Comparison of ENCODE assay signal across 10 cellular contexts in the genomic region with DNA sequence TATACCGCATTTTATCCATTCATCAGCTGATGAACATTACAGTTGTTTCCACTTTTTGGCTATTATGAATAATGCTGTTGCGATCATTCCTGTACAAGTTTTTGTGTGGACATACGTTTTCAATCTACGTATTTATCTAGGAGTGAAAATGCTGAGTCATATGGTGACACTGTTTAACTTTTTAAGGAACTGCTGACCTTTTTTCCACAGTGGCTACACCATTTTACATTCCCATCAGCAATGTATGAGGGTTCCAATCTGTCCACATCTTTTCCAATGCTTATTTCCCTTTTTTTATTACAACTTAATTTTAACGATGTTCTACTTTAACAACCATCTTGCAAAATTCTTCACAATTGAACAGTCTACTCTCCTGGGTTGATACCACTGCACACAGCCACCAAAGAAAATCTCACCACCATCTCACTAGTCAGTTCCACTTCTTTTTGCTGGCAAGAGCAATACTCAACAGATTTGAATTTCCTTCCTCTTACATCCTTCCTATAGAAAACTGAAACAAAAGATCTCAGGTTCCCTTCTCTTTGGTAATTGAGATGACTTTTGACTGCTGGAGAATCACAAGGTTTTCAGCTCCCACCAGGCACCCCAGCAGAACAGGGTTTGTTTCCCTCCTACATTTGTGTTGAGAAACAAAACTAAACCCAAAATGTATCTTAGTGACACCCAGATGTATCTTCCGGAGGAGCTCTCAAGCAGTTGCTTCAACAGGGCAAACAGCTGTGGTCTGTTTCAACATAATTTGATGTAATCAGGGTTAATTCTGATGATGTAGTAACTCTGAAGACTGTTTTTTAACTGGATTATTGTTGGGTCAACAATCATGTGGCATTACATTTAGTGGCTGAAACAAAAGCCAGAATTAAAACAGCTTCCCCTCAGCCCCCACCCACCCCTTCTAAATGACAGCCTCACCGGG. TPM values are rescaled to one million over a fixed set of nuclear protein-coding genes. Genes with fewer than 3 reads are reported as not detected.
DNase-seq lines count a peak whose midpoint lies in the region; ATAC-seq and TF ChIP-seq lines count a peak whose summit lies in the region.
"Had no signal": no experiment of that assay in that cellular context is flagged by ENCODE, and none has a peak within 500 bp of the region (broad histone marks: within the 10 kb centered on the region; RNA-seq: fewer than 3 reads in every experiment).

No MANE protein-coding gene starts in this region.

- H2AFZ ChIP-seq in trophoblast cell (ENCODE audit: insufficient read depth, low read length, poor library complexity), result no peak overlapping the region

- TF ChIP-seq CTCF in suprapubic skin (IDR thresholded peaks at IDR 0.05), result no peak

- ATAC-seq in GM19351 (IDR thresholded peaks at IDR 0.05; ENCODE audit: unreplicated experiment) (peak; percentile 33), HG03520 (IDR thresholded peaks at IDR 0.05; ENCODE audit: unreplicated experiment) (peak; percentile 36), HG03457 (IDR thresholded peaks at IDR 0.05; ENCODE audit: unreplicated experiment) (no peak)
- ATAC-seq in activated naive CD8-positive, alpha-beta T cell treated with anti-CD3 and anti-CD28 coated beads, Interleukin-2, amount 50 U/mL, for 24 hours, result no peak

- H3K36me3 Mint-ChIP-seq in activated naive CD8-positive, alpha-beta T cell treated with anti-CD3 and anti-CD28 coated beads, Interleukin-2, amount 50 U/mL, for 24 hours (ENCODE audit: low read depth), result peaks cover under 1% of the 10 kb centered on the region
- H3K36me3 Mint-ChIP-seq in immature natural killer cell, result peaks cover 7 to 15% (median 13%) of the 10 kb centered on the region in 3 donors

- no peaks in the 10 kb centered on the region for H3K9me3 Mint-ChIP-seq in activated naive CD8-positive, alpha-beta T cell treated with anti-CD3 and anti-CD28 coated beads, Interleukin-2, amount 50 U/mL, for 24 hours
- peaks cover 0 to 2% (median 0%) of the 10 kb centered on the region in 6 donors for H3K9me3 Mint-ChIP-seq in immature natural killer cell

- H3K36me3 ChIP-seq in trophoblast cell (ENCODE audit: control insufficient read depth in 1 of 2, insufficient read depth in 2 of 2, low read length in 2 of 2) (no peaks in the 10 kb centered on the region), suprapubic skin (no peaks in the 10 kb centered on the region)

- no peak overlapping the region for H4K12ac ChIP-seq in trophoblast cell (ENCODE audit: low read depth, low read length)

- no peak overlapping the region for H3K23ac ChIP-seq in trophoblast cell (ENCODE audit: low read length)

- no peak overlapping the region for H3K4me3 Mint-ChIP-seq in activated naive CD8-positive, alpha-beta T cell treated with anti-CD3 and anti-CD28 coated beads, Interleukin-2, amount 50 U/mL, for 24 hours
- no peak overlapping the region for H3K4me3 Mint-ChIP-seq in immature natural killer cell

- peaks cover 9% of the 10 kb centered on the region for H3K27me3 Mint-ChIP-seq in activated naive CD8-positive, alpha-beta T cell treated with anti-CD3 and anti-CD28 coated beads, Interleukin-2, amount 50 U/mL, for 24 hours
- peaks cover 0 to 14% (median 6%) of the 10 kb centered on the region in 3 donors for H3K27me3 Mint-ChIP-seq in immature natural killer cell (ENCODE audit: low read depth in 3 of 3)

- H4K8ac ChIP-seq in trophoblast cell (ENCODE audit: low read depth, low read length), result no peak overlapping the region

- no peak for DNase-seq in activated naive CD8-positive, alpha-beta T cell treated with anti-CD3 and anti-CD28 coated beads, Interleukin-2, amount 50 U/mL, for 24 hours
- peak in 1 of 2 donors; percentile 55 for DNase-seq in trophoblast cell
- DNase-seq in immature natural killer cell, result no peak
- DNase-seq in suprapubic skin (ENCODE audit: low spot score in 2 of 2), result no peak
- no peak for DNase-seq in stimulated activated CD4-positive, alpha-beta T cell treated with anti-CD3 and anti-CD28 coated beads, Interleukin-12 subunit alpha, Interleukin-12 subunit beta, amount 100 ng/mL, for 4 hours
- DNase-seq: amygdala, psoas muscle had no signal

- peaks cover 60% of the 10 kb centered on the region for H3K4me1 Mint-ChIP-seq in activated naive CD8-positive, alpha-beta T cell treated with anti-CD3 and anti-CD28 coated beads, Interleukin-2, amount 50 U/mL, for 24 hours
- peaks cover 3 to 7% of the 10 kb centered on the region in 2 donors for H3K4me1 Mint-ChIP-seq in immature natural killer cell

- H3K27ac ChIP-seq in trophoblast cell (ENCODE audit: low read depth, low read length) (peak overlapping the region; percentile 74), suprapubic skin (no peak overlapping the region)
- H3K27ac ChIP-seq: psoas muscle had no signal

- TF ChIP-seq POLR2A in suprapubic skin (IDR thresholded peaks at IDR 0.05), result no peak

- H3K4me3 ChIP-seq in trophoblast cell (ENCODE audit: low read depth, low read length) (no peak overlapping the region), suprapubic skin (no peak overlapping the region)
- H3K4me3 ChIP-seq: psoas muscle had no signal

- no peaks in the 10 kb centered on the region for H3K27me3 ChIP-seq in trophoblast cell (ENCODE audit: insufficient read depth, low read length)
- H3K27me3 ChIP-seq in suprapubic skin, result no peaks in the 10 kb centered on the region

- H3K9ac ChIP-seq in trophoblast cell (ENCODE audit: low read length), result no peak overlapping the region

- H3K18ac ChIP-seq in trophoblast cell (ENCODE audit: low read length), result peak overlapping the region; percentile 56

- peaks cover 2% of the 10 kb centered on the region for H3K79me2 ChIP-seq in trophoblast cell (ENCODE audit: control insufficient read depth, insufficient read depth, low read length, poor library complexity)

- no peak for TF ChIP-seq EP300 in suprapubic skin (IDR thresholded peaks at IDR 0.05)

- H3K14ac ChIP-seq in trophoblast cell (ENCODE audit: low read length), result peak overlapping the region; percentile 64

- H4K91ac ChIP-seq in trophoblast cell (ENCODE audit: low read depth, low read length), result no peak overlapping the region

- peak overlapping the region; percentile 35 for H2AK5ac ChIP-seq in trophoblast cell (ENCODE audit: low read length)

- 100% methylated on average over 1 of the region's 7 CpGs for WGBS in trophoblast cell (ENCODE audit: extremely low coverage, insufficient coverage, insufficient read length)
- WGBS in suprapubic skin, result 68% methylated on average over 7 of the region's 7 CpGs

- H3K4me2 ChIP-seq in trophoblast cell (ENCODE audit: low read length), result no peak overlapping the region

- H3K4me1 ChIP-seq in trophoblast cell (ENCODE audit: control insufficient read depth in 1 of 2, insufficient read depth in 2 of 2, low read length in 2 of 2) (peaks cover 6 to 19% of the 10 kb centered on the region in 2 experiments), suprapubic skin (peaks cover 24% of the 10 kb centered on the region)

- no peaks in the 10 kb centered on the region for H3K9me3 ChIP-seq in trophoblast cell (ENCODE audit: insufficient read depth, low read depth, low read length)
- no peaks in the 10 kb centered on the region for H3K9me3 ChIP-seq in suprapubic skin
- H3K9me3 ChIP-seq: psoas muscle had no signal

- H3K4ac ChIP-seq in trophoblast cell (ENCODE audit: low read depth, low read length), result no peak overlapping the region

- peak overlapping the region; percentile 66 for H2BK5ac ChIP-seq in trophoblast cell (ENCODE audit: low read depth, low read length, poor library complexity)

- peak overlapping the region; percentile 50 for H2BK12ac ChIP-seq in trophoblast cell (ENCODE audit: low read length)

- H2BK120ac ChIP-seq in trophoblast cell (ENCODE audit: insufficient read depth, low read length, poor library complexity), result peak overlapping the region; percentile 44

- H3K79me1 ChIP-seq in trophoblast cell (ENCODE audit: low read length), result peaks cover 13% of the 10 kb centered on the region

- H3K27ac Mint-ChIP-seq in activated naive CD8-positive, alpha-beta T cell treated with anti-CD3 and anti-CD28 coated beads, Interleukin-2, amount 50 U/mL, for 24 hours, result peak overlapping the region; percentile 2
- peak overlapping the region in 1 of 6 donors; percentile 69 for H3K27ac Mint-ChIP-seq in immature natural killer cell

RNA-seq across cellular contexts. Expression of a gene that starts 7.0 kb away (rescaled TPM):
- polyA plus RNA-seq in trophoblast cell (2013), result 105 and 110 TPM in 2 replicates
- 1 to 10 TPM in 2 of 3 donors, not detected in 1; 1.0 TPM for polyA plus RNA-seq in immature natural killer cell
- 10 to 100 TPM; 13.4 to 28.4 (median 19.8) TPM for total RNA-seq in suprapubic skin

Comparison
In these comparisons a context has a peak if more than half of its experiments do, and no peak if none do; other contexts are left out.
1. ATAC-seq: peak in GM19351 (single experiment) and HG03520 (single experiment); none in activated naive CD8-positive, alpha-beta T cell treated with anti-CD3 and anti-CD28 coated beads, Interleukin-2, amount 50 U/mL, for 24 hours (single experiment) and HG03457 (single experiment).